In the genomic region with DNA sequence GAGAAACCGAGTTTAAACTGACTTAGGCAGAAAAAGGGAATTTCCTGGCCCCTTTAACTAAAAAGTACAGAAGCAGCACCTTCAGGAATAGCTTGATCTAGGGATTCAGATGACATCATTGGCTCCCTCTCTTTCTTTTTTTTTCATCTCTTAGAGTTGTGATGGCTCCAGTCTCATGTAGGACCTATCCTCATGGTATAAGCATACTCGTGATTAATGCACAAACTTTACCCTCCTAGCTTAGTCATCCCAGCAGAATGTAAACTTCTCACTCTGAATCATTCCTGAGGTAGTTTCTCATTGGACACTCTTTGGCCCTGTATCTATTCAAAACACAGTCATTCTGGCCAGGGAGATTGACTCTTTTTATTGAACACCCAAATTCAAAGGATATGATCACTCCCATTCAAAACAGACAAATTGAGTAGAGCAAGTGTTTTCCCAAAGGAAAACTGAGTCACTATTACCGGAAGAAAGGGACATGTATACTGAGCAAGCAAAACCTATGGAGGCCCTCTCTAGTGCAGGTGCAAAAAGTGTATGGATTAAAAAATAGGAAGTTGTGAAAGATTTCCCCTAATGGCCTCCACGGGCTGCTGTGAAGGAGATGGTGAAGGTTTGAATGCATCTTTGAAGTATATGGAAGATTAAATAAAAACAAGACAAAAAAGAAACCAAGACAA, we compare ENCODE assay signal across 2 cellular contexts.
TF ChIP-seq lines count a peak whose summit lies in the region.

No MANE protein-coding gene starts in this region.

TF ChIP-seq in K562, 482 proteins besides CTCF, POLR2A, EP300 and RAD21 (continued from another document):
- peak; percentile 44; the same call in 1 of the 2 replicates for TF ChIP-seq FOSL1 (tag; conservative IDR thresholded peaks at IDR 0.05)
- TF ChIP-seq KDM5B (IDR thresholded peaks at IDR 0.05; ENCODE audit: insufficient replicate concordance, low read depth, low read length), result no peak
- no peak for TF ChIP-seq SP2 (IDR thresholded peaks at IDR 0.05; ENCODE audit: extremely low read depth, low read depth, low read length, poor library complexity, severe bottlenecking)
- TF ChIP-seq, protein P1, sequence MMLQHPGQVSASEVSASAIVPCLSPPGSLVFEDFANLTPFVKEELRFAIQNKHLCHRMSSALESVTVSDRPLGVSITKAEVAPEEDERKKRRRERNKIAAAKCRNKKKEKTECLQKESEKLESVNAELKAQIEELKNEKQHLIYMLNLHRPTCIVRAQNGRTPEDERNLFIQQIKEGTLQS (IDR thresholded peaks at IDR 0.05), result peak; percentile 85
- TF ChIP-seq, protein P1 (CRISPR knock-in tag; conservative IDR thresholded peaks at IDR 0.05), result no peak
- TF ChIP-seq SPI1 (IDR thresholded peaks at IDR 0.05; ENCODE audit: borderline replicate concordance, low read depth, low read length), result no peak
- TF ChIP-seq ATF7 (IDR thresholded peaks at IDR 0.05), result peak; percentile 88
- no peak for TF ChIP-seq ATF1 (CRISPR knock-in tag; IDR thresholded peaks at IDR 0.05)
- peak; percentile 41; the same call in 1 of the 2 replicates for TF ChIP-seq ATF1 (tag; IDR thresholded peaks at IDR 0.05)
- no peak for TF ChIP-seq EP400 (IDR thresholded peaks at IDR 0.05)

TF ChIP-seq in GM23338, 12 proteins besides CTCF, POLR2A, EP300 and RAD21 (continued from another document):
- TF ChIP-seq, protein P2, sequence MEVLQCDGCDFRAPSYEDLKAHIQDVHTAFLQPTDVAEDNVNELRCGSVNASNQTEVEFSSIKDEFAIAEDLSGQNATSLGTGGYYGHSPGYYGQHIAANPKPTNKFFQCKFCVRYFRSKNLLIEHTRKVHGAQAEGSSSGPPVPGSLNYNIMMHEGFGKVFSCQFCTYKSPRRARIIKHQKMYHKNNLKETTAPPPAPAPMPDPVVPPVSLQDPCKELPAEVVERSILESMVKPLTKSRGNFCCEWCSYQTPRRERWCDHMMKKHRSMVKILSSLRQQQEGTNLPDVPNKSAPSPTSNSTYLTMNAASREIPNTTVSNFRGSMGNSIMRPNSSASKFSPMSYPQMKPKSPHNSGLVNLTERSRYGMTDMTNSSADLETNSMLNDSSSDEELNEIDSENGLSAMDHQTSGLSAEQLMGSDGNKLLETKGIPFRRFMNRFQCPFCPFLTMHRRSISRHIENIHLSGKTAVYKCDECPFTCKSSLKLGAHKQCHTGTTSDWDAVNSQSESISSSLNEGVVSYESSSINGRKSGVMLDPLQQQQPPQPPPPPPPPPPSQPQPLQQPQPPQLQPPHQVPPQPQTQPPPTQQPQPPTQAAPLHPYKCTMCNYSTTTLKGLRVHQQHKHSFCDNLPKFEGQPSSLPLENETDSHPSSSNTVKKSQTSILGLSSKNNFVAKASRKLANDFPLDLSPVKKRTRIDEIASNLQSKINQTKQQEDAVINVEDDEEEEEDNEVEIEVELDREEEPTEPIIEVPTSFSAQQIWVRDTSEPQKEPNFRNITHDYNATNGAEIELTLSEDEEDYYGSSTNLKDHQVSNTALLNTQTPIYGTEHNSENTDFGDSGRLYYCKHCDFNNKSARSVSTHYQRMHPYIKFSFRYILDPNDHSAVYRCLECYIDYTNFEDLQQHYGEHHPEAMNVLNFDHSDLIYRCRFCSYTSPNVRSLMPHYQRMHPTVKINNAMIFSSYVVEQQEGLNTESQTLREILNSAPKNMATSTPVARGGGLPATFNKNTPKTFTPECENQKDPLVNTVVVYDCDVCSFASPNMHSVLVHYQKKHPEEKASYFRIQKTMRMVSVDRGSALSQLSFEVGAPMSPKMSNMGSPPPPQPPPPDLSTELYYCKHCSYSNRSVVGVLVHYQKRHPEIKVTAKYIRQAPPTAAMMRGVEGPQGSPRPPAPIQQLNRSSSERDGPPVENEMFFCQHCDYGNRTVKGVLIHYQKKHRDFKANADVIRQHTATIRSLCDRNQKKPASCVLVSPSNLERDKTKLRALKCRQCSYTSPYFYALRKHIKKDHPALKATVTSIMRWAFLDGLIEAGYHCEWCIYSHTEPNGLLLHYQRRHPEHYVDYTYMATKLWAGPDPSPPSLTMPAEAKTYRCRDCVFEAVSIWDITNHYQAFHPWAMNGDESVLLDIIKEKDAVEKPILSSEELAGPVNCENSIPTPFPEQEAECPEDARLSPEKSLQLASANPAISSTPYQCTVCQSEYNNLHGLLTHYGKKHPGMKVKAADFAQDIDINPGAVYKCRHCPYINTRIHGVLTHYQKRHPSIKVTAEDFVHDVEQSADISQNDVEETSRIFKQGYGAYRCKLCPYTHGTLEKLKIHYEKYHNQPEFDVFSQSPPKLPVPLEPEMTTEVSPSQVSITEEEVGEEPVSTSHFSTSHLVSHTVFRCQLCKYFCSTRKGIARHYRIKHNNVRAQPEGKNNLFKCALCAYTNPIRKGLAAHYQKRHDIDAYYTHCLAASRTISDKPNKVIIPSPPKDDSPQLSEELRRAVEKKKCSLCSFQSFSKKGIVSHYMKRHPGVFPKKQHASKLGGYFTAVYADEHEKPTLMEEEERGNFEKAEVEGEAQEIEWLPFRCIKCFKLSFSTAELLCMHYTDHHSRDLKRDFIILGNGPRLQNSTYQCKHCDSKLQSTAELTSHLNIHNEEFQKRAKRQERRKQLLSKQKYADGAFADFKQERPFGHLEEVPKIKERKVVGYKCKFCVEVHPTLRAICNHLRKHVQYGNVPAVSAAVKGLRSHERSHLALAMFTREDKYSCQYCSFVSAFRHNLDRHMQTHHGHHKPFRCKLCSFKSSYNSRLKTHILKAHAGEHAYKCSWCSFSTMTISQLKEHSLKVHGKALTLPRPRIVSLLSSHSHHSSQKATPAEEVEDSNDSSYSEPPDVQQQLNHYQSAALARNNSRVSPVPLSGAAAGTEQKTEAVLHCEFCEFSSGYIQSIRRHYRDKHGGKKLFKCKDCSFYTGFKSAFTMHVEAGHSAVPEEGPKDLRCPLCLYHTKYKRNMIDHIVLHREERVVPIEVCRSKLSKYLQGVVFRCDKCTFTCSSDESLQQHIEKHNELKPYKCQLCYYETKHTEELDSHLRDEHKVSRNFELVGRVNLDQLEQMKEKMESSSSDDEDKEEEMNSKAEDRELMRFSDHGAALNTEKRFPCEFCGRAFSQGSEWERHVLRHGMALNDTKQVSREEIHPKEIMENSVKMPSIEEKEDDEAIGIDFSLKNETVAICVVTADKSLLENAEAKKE (CRISPR knock-in tag; IDR thresholded peaks at IDR 0.05), result no peak
- TF ChIP-seq ZNF114 (CRISPR knock-in tag; IDR thresholded peaks at IDR 0.05) (no peak), ZNF331 (CRISPR knock-in tag; IDR thresholded peaks at IDR 0.05; ENCODE audit: low read depth) (no peak), STAT1 (IDR thresholded peaks at IDR 0.05; ENCODE audit: unreplicated experiment) (no peak), EZH2phosphoT487 (IDR thresholded peaks at IDR 0.05; ENCODE audit: unreplicated experiment) (no peak), CREB1 (CRISPR knock-in tag; IDR thresholded peaks at IDR 0.05; ENCODE audit: low read depth) (no peak), EZH2 (IDR thresholded peaks at IDR 0.05; ENCODE audit: low read depth, unreplicated experiment) (no peak), NANOG (IDR thresholded peaks at IDR 0.05; ENCODE audit: borderline replicate concordance) (no peak), POLR2AphosphoS5 (IDR thresholded peaks at IDR 0.05; ENCODE audit: low read depth) (no peak)
- TF ChIP-seq, protein P3, sequence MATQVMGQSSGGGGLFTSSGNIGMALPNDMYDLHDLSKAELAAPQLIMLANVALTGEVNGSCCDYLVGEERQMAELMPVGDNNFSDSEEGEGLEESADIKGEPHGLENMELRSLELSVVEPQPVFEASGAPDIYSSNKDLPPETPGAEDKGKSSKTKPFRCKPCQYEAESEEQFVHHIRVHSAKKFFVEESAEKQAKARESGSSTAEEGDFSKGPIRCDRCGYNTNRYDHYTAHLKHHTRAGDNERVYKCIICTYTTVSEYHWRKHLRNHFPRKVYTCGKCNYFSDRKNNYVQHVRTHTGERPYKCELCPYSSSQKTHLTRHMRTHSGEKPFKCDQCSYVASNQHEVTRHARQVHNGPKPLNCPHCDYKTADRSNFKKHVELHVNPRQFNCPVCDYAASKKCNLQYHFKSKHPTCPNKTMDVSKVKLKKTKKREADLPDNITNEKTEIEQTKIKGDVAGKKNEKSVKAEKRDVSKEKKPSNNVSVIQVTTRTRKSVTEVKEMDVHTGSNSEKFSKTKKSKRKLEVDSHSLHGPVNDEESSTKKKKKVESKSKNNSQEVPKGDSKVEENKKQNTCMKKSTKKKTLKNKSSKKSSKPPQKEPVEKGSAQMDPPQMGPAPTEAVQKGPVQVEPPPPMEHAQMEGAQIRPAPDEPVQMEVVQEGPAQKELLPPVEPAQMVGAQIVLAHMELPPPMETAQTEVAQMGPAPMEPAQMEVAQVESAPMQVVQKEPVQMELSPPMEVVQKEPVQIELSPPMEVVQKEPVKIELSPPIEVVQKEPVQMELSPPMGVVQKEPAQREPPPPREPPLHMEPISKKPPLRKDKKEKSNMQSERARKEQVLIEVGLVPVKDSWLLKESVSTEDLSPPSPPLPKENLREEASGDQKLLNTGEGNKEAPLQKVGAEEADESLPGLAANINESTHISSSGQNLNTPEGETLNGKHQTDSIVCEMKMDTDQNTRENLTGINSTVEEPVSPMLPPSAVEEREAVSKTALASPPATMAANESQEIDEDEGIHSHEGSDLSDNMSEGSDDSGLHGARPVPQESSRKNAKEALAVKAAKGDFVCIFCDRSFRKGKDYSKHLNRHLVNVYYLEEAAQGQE (IDR thresholded peaks at IDR 0.05; ENCODE audit: unreplicated experiment), result no peak
- TF ChIP-seq, protein P4, sequence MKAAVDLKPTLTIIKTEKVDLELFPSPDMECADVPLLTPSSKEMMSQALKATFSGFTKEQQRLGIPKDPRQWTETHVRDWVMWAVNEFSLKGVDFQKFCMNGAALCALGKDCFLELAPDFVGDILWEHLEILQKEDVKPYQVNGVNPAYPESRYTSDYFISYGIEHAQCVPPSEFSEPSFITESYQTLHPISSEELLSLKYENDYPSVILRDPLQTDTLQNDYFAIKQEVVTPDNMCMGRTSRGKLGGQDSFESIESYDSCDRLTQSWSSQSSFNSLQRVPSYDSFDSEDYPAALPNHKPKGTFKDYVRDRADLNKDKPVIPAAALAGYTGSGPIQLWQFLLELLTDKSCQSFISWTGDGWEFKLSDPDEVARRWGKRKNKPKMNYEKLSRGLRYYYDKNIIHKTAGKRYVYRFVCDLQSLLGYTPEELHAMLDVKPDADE (IDR thresholded peaks at IDR 0.05), result no peak
